ENCODE assay signal across 9 cellular contexts in genomic region chr2:127085260-127085666, GRCh38. TPM values are rescaled to one million over a fixed set of nuclear protein-coding genes. Genes with fewer than 3 reads are reported as not detected.
A peak's percentile ranks its signal among the peaks of the same experiment; 100 is the strongest.
DNase-seq lines count a peak whose midpoint lies in the region; ATAC-seq, FAIRE-seq and TF ChIP-seq lines count a peak whose summit lies in the region.
"Had no signal": no experiment of that assay in that cellular context is flagged by ENCODE, and none has a peak within 500 bp of the region (broad histone marks: within the 10 kb centered on the region; RNA-seq: fewer than 3 reads in every experiment).

No MANE protein-coding gene starts in this region.

- peak; percentile 17 for DNase-seq in Jurkat, Clone E6-1 (ENCODE audit: low read depth, low spot score)
- DNase-seq in adrenal gland (peak in 2 of 7 donors; percentile 38 to 73), naive B cell (peak; percentile 62), GM12891 (ENCODE audit: insufficient read length, low spot score) (no peak), NCI-H1092 treated with DMSO at 0.1 percent for 48 hours (lab: John Stamatoyannopoulos, UW) (no peak), urothelium cell line (ENCODE audit: low spot score) (no peak)

- H3K27ac Mint-ChIP-seq in naive B cell = peak overlapping the region; percentile 73 to 98 (median 92)

- intact Hi-C loops in adrenal gland (cut with DNase I) = no loop called here

- FAIRE-seq in GM12891 (lab: Jason Lieb, UNC) (no peak), urothelium cell line (lab: Jason Lieb, UNC) (no peak)
- FAIRE-seq: endothelial cell of umbilical vein had no signal

- H3K36me3 ChIP-seq in adrenal gland (replicated peaks in 1 of 2) = no peaks in the 10 kb centered on the region

- peak overlapping the region in 4 of 5 donors; percentile 84 to 94 (median 89) for H3K27ac ChIP-seq in adrenal gland

- no peaks in the 10 kb centered on the region for H3K9me3 ChIP-seq in adrenal gland (replicated peaks in 1 of 3)

- ATAC-seq in naive B cell (ENCODE audit: low read depth in 2 of 2) (peak; percentile 17 to 23), GM19324 (IDR thresholded peaks at IDR 0.05; ENCODE audit: low FRiP score, unreplicated experiment) (no peak)

- no peak for TF ChIP-seq CTCF in adrenal gland (IDR thresholded peaks at IDR 0.05)

- no peak overlapping the region for H3K4me3 ChIP-seq in Jurkat, Clone E6-1 (ENCODE audit: low read length)
- H3K4me3 ChIP-seq in adrenal gland = no peak overlapping the region

- peak; percentile 39 for TF ChIP-seq POLR2A in GM19099 (IDR thresholded peaks at IDR 0.05; ENCODE audit: extremely low read depth, insufficient read length, low read depth)
- TF ChIP-seq POLR2A in adrenal gland (IDR thresholded peaks at IDR 0.05) = no peak
- no peak for TF ChIP-seq POLR2A in GM12891 (IDR thresholded peaks at IDR 0.05; ENCODE audit: low read depth, low read length)

- no peaks in the 10 kb centered on the region for H3K9me3 Mint-ChIP-seq in naive B cell

- H3K27me3 ChIP-seq in adrenal gland = no peaks in the 10 kb centered on the region

- peak overlapping the region; percentile 44 to 90 (median 73) for H3K4me3 Mint-ChIP-seq in naive B cell

- no peaks in the 10 kb centered on the region for H3K27me3 Mint-ChIP-seq in naive B cell

- WGBS in adrenal gland, 4 donors = 52 to 75% (median 63%) methylated on average over 8 to 9 of the region's 9 CpGs

- H3K4me1 ChIP-seq in adrenal gland (replicated peaks in 1 of 2) = peaks cover 71 to 82% of the 10 kb centered on the region in 2 donors

- H3K4me1 Mint-ChIP-seq in naive B cell = peaks cover 64 to 88% (median 65%) of the 10 kb centered on the region in 3 donors

- H3K36me3 Mint-ChIP-seq in naive B cell = no peaks in the 10 kb centered on the region

TF ChIP-seq in GM12891, 5 proteins besides CTCF, POLR2A, EP300 and RAD21:
- TF ChIP-seq PAX5 (IDR thresholded peaks at IDR 0.05; ENCODE audit: insufficient read depth, low read length, severe bottlenecking) (no peak), TAF1 (IDR thresholded peaks at IDR 0.05; ENCODE audit: low read depth, low read length) (no peak), POU2F2 (IDR thresholded peaks at IDR 0.05; ENCODE audit: low read depth, low read length) (no peak), SPI1 (IDR thresholded peaks at IDR 0.05; ENCODE audit: low read depth, low read length) (no peak)

RNA-seq across cellular contexts. Expression of gene BIN1, which starts 21.7 kb away (rescaled TPM):
- polyA plus RNA-seq in Jurkat, Clone E6-1 (2012; ENCODE audit: insufficient read depth, insufficient read length) = 40.9 TPM
- total RNA-seq in adrenal gland = 100 to 1,000 TPM in 7 of 8 donors, 10 to 100 TPM in 1; 84.0 to 207 (median 134) TPM
- polyA plus RNA-seq in adrenal gland (100 to 1,000 TPM in 1 of 3 donors, 10 to 100 TPM in 2; 80.3 to 113 (median 97.5) TPM), naive B cell (ENCODE audit: low read depth in 6 of 6) (100 to 1,000 TPM; 103 to 150 (median 124) TPM)
- 37.7 TPM for polyA plus RNA-seq in GM12891 (2012; ENCODE audit: low read depth, missing spikeins)

Comparison
In these comparisons a context has a peak if more than half of its experiments do, and no peak if none do; other contexts are left out.
1. DNase-seq: peak in Jurkat, Clone E6-1 (single experiment) and naive B cell (single experiment); none in GM12891 (single experiment), NCI-H1092 treated with DMSO at 0.1 percent for 48 hours (single experiment) and urothelium cell line (single experiment).